20 cellular contexts compared by ENCODE assay signal in the genomic region with DNA sequence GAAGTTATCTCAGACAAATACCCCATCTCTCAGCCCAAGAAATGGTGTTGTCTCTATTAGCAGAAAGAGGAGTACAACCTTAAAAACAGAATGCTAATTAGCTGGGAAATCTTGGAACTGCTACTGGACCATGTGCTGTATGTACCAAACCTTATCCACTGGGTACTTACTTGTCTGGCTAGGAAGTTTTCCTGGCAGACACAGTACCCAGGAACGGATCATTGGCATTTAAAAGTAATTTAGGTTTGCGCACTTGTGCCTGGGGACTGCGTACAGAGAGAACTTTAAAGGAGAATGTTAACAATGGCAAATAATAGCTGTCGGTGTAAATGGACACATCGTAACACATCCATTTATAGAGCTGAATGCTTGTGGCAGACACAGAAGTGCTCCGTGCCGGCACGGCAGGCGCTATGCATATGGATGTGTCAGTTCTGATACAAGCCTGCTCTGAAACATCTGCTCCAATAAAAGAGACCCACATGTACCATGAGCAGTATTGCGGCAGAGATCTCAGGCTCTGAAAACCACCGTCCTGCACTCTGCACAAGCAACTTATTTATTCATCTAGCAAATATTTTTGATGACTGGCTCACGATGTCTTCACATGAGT.
DNase-seq lines count a peak whose midpoint lies in the region; ATAC-seq, FAIRE-seq and TF ChIP-seq lines count a peak whose summit lies in the region.
"Had no signal": no experiment of that assay in that cellular context is flagged by ENCODE, and none has a peak within 500 bp of the region (broad histone marks: within the 10 kb centered on the region; RNA-seq: fewer than 3 reads in every experiment).

No MANE protein-coding gene starts in this region.

- intact Hi-C loops in heart right ventricle (cut with DNase I), result loop anchor here in 1 of 10 donors (5.0 kb wide), 1 partner anchor 37 kb away; no protein-coding TSS in a partner anchor

- H3K27ac ChIP-seq in RWPE2 (ENCODE audit: poor library complexity, severe bottlenecking) (no peak overlapping the region), heart right ventricle (peak overlapping the region in 3 of 10 donors; percentile 9 to 75 (median 20))
- H3K27ac ChIP-seq: BLaER1 treated with 17β-estradiol and CSF1 and Interleukin-3, amounts not matched to agents 10 nM and 100 nM; SK-N-MC had no signal

- 48 to 58% methylated on average over 12 of the region's 12 CpGs for WGBS in heart right ventricle, 2 donors

- H2AFZ ChIP-seq in neuron (ENCODE audit: low read depth, low read length), result peak overlapping the region; percentile 24

- no peaks in the 10 kb centered on the region for H3K9me3 ChIP-seq in RWPE2 (ENCODE audit: severe bottlenecking)
- H3K9me3 ChIP-seq in heart right ventricle, result no peaks in the 10 kb centered on the region
- no peaks in the 10 kb centered on the region for H3K9me3 ChIP-seq in neuron (ENCODE audit: low read length)
- H3K9me3 ChIP-seq: BLaER1 treated with 17β-estradiol and CSF1 and Interleukin-3, amounts not matched to agents 10 nM and 100 nM had no signal

- ATAC-seq in RWPE2 (ENCODE audit: low read depth) (peak; percentile 19; the same call in 2 of the 3 replicates), heart right ventricle (peak in 6 of 8 donors; percentile 72 to 97 (median 94))
- ATAC-seq: PC-3 had no signal

- H3K36me3 ChIP-seq in RWPE2 (ENCODE audit: low read depth) (no peaks in the 10 kb centered on the region), heart right ventricle (no peaks in the 10 kb centered on the region), neuron (ENCODE audit: insufficient read depth, low read length) (no peaks in the 10 kb centered on the region)
- H3K36me3 ChIP-seq: BLaER1 treated with 17β-estradiol and CSF1 and Interleukin-3, amounts not matched to agents 10 nM and 100 nM had no signal

- DNase-seq in Ammon's horn (ENCODE audit: low spot score), result peak; percentile 23
- DNase-seq in RWPE2 (ENCODE audit: low spot score), result no peak
- DNase-seq in heart right ventricle, result peak in 1 of 2 donors; percentile 23
- DNase-seq in inferior parietal cortex (ENCODE audit: extremely low spot score), result no peak
- DNase-seq in NCI-H510A (lab: John Stamatoyannopoulos, UW), result no peak
- DNase-seq in frontal cortex (ENCODE audit: low spot score in 2 of 2), result no peak
- DNase-seq: ACHN, DMS153, EL, H9, IMR-90, Kasumi-1, NCI-H1417 treated with DMSO at 0.1 percent for 48 hours, NCI-H2081, NCI-H226, NCI-H526 treated with DMSO at 0.1 percent for 48 hours, PC-3 had no signal

- FAIRE-seq in frontal cortex (lab: Jason Lieb, UNC), result no peak

- no peak for TF ChIP-seq CTCF in RWPE2 (IDR thresholded peaks at IDR 0.05; ENCODE audit: poor library complexity, severe bottlenecking)
- TF ChIP-seq CTCF in heart right ventricle (IDR thresholded peaks at IDR 0.05), result no peak

- H3K27me3 ChIP-seq in RWPE2 (ENCODE audit: insufficient read depth, poor library complexity, severe bottlenecking) (peaks cover 5% of the 10 kb centered on the region), heart right ventricle (peaks cover 0 to 3% (median 0%) of the 10 kb centered on the region in 7 donors), neuron (ENCODE audit: insufficient read depth, low read length) (no peaks in the 10 kb centered on the region)
- H3K27me3 ChIP-seq: BLaER1 treated with 17β-estradiol and CSF1 and Interleukin-3, amounts not matched to agents 10 nM and 100 nM had no signal

- H3K4me1 ChIP-seq in RWPE2 (ENCODE audit: insufficient read depth, poor library complexity, severe bottlenecking), result no peaks in the 10 kb centered on the region
- H3K4me1 ChIP-seq in heart right ventricle, result peaks cover 0 to 9% (median 0%) of the 10 kb centered on the region in 9 donors
- peaks cover 27% of the 10 kb centered on the region for H3K4me1 ChIP-seq in neuron (ENCODE audit: insufficient read depth, low read length)
- H3K4me1 ChIP-seq: BLaER1 treated with 17β-estradiol and CSF1 and Interleukin-3, amounts not matched to agents 10 nM and 100 nM had no signal

- H3K4me3 ChIP-seq in RWPE2 (ENCODE audit: severe bottlenecking) (no peak overlapping the region), heart right ventricle (peak overlapping the region in 1 of 10 donors; percentile 11), neuron (ENCODE audit: low read length) (peak overlapping the region; percentile 14)
- H3K4me3 ChIP-seq: BLaER1 treated with 17β-estradiol and CSF1 and Interleukin-3, amounts not matched to agents 10 nM and 100 nM; SK-N-MC had no signal
